1 cellular context compared by ENCODE assay signal in the genomic region with DNA sequence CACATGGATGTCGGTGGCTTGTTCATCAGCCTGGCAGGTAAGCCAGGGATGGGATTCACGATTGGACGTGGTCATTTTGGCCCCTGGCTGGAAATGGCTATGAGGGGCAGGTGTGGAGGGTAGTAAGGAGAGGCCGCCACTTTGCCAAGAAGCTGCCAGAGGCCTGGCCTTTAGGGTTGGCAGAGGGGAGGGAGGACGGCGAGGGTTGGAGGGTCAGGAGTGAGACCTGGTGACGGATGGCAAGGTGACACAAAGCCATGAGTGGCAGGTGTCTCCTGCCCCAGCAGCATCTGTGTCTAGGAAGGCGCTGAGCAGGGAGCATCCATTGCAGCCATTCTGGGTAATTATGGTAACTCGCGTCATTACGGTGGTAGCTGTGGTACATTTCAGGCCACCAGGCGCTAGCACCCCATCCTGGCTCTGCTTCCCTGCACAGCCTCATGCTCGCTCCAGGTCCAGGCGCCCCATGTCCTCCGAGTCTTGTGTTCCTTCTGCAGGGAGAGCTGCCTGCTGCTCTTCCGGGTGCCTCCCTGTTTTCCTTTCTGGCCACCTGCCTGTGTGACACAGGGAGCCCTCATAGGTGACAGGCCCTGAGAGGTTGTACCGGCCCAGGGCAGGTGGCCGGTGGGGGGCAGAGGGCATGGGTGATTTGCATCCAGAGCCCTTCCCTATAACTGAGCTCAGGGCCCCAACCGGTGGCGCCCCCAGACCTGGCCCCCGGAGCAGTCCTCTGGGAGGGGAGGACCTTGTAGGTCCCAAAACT.
TF ChIP-seq lines count a peak whose summit lies in the region.

No MANE protein-coding gene starts in this region.

TF ChIP-seq in GM23338, 12 proteins besides CTCF, POLR2A, EP300 and RAD21 (continued from another document):
- TF ChIP-seq ZNF462 (CRISPR knock-in tag; IDR thresholded peaks at IDR 0.05) (no peak), NANOG (IDR thresholded peaks at IDR 0.05; ENCODE audit: borderline replicate concordance) (no peak), REST (IDR thresholded peaks at IDR 0.05; ENCODE audit: unreplicated experiment) (no peak), STAT1 (IDR thresholded peaks at IDR 0.05; ENCODE audit: unreplicated experiment) (no peak), ZNF114 (CRISPR knock-in tag; IDR thresholded peaks at IDR 0.05) (no peak), JUNB (IDR thresholded peaks at IDR 0.05; ENCODE audit: unreplicated experiment) (no peak), EZH2phosphoT487 (IDR thresholded peaks at IDR 0.05; ENCODE audit: unreplicated experiment) (no peak)
